8 cellular contexts compared by ENCODE assay signal in the genomic region with DNA sequence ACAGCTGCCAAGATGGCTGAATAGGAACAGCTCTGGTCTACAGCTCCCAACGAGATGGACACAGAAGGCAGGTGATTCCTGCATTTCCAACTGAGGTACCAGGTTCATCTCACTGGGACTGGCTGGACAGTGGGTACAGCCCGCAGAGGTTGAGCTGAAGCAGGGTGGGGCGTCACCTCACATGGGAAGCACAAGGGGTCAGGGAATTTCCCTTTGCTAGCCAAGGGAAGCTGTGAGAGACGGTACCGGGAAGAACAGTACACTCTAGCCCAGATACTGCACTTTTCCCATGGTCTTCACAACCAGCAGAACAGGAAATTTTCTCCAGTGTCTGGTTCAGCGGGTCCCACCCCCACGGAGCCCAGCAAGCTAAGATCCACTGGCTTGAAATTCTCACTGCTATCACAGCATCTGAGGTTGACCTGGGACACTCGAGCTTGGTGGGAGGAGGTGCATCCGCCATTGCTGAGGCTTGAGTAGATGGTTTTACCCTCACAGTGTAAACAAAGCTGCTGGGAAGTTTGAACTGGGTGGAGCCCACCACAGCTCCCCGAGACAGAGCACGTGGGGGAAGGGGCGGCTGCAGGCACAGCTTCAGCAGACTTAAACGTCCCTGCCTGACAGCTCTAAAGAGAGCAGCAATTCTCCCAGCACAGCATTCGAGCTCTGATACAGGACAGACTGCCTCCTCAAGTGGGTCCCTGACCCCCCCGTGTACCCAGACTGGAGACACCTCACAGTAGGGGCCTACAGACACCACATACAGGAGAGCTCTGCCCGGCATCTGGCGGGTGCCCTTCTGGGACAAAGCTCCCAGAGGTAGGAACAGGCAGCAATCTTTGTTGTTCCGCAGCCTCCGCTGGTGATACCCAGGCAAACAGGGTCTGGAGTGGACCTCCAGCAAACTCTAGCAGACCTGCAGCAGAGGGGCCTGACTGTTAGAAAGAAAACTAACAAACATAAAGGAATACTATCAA. TPM values are rescaled to one million over a fixed set of nuclear protein-coding genes. Genes with fewer than 3 reads are reported as not detected.
DNase-seq lines count a peak whose midpoint lies in the region; ATAC-seq and TF ChIP-seq lines count a peak whose summit lies in the region.
"Not testable (repeated sequence)": the region's sequence is repeated elsewhere in the genome, so short reads cannot be mapped to it uniquely, and the experiment has no call there.

No MANE protein-coding gene starts in this region.

- not testable (repeated sequence) for H3K36me3 ChIP-seq in HEK293 (ENCODE audit: control insufficient read depth in 2 of 2, insufficient read depth in 1 of 2, low read length in 2 of 2); lung (ENCODE audit: control insufficient read depth in 2 of 2, insufficient read depth in 2 of 2, low read length in 2 of 2); neural progenitor cell; upper lobe of right lung

- POLR2A ChIA-PET in HEK293 (lab: Yijun Ruan, JAX), result not testable (repeated sequence)

- ATAC-seq in lung (ENCODE audit: insufficient read depth, low FRiP score), result peak; percentile 41
- peak; percentile 35 for ATAC-seq in upper lobe of right lung

- peaks cover 12% of the 10 kb centered on the region for H3K36me3 Mint-ChIP-seq in neural progenitor cell

- H3K4me3 ChIP-seq in HEK293 (ENCODE audit: low read depth, low read length); lung; neural progenitor cell; upper lobe of right lung: not testable (repeated sequence)

- TF ChIP-seq CTCF in HEK293 (tag by site-specific recombination; IDR thresholded peaks at IDR 0.05); lung (IDR thresholded peaks at IDR 0.05; ENCODE audit: control extremely low read depth, extremely low read depth); neural progenitor cell (IDR thresholded peaks at IDR 0.05); upper lobe of right lung (IDR thresholded peaks at IDR 0.05): not testable (repeated sequence)

- not testable (repeated sequence) for H3K27ac ChIP-seq in HEK293 (ENCODE audit: extremely low read depth, low read depth, low read length); lung (ENCODE audit: low read depth in 1 of 2, low read length in 1 of 2); neural progenitor cell; upper lobe of right lung

- intact Hi-C loops in upper lobe of right lung (cut with DNase I), result not testable (repeated sequence)

- H3K4me3 Mint-ChIP-seq in neural progenitor cell, result not testable (repeated sequence)

- not testable (repeated sequence) for H3K27me3 ChIP-seq in lung (ENCODE audit: control insufficient read depth, insufficient read depth); neural progenitor cell; upper lobe of right lung

- H3F3A ChIP-seq in neural progenitor cell (ENCODE audit: low read depth), result not testable (repeated sequence)

- CTCF ChIA-PET in HEK293 (lab: Yijun Ruan, JAX), result interaction anchor here (1.0 kb wide), 1 partner anchor 207 kb away, joined by 3 read pairs; no protein-coding TSS in a partner anchor

- not testable (repeated sequence) for H3K4me1 Mint-ChIP-seq in neural progenitor cell

- not testable (repeated sequence) for H3K4me1 ChIP-seq in HEK293 (ENCODE audit: control insufficient read depth, insufficient read depth, low read length); lung (ENCODE audit: control insufficient read depth in 2 of 2, insufficient read depth in 2 of 2, low read length in 2 of 2); neural progenitor cell
- peaks cover 10% of the 10 kb centered on the region for H3K4me1 ChIP-seq in upper lobe of right lung

- not testable (repeated sequence) for H2AFZ ChIP-seq in neural progenitor cell (replicated peaks)

- H3K79me2 ChIP-seq in neural progenitor cell (ENCODE audit: low read depth), result peaks cover 11% of the 10 kb centered on the region

- not testable (repeated sequence) for H3K27ac Mint-ChIP-seq in neural progenitor cell

- H3K4me2 ChIP-seq in neural progenitor cell, result peak overlapping the region; percentile 27

- not testable (repeated sequence) for H4K20me1 ChIP-seq in neural progenitor cell (ENCODE audit: low read depth)

- H3K9ac ChIP-seq in neural progenitor cell, result not testable (repeated sequence)

- 57 to 81% methylated on average over 19 of the region's 19 CpGs for WGBS in lung, 2 donors

- DNase-seq in CMK (ENCODE audit: low read depth) (peak; percentile 37), OCI-M1 (lab: John Stamatoyannopoulos, UW) (peak; percentile 9), ecto neural progenitor cell (ENCODE audit: low spot score) (peak; percentile 41), iris pigment epithelial cell (ENCODE audit: low read depth) (peak; percentile 26), neural progenitor cell (ENCODE audit: low spot score) (peak; percentile 2), upper lobe of right lung (peak; percentile 52)
- not testable (repeated sequence) for DNase-seq in lung (ENCODE audit: low spot score)

- H3K27me3 Mint-ChIP-seq in neural progenitor cell (ENCODE audit: insufficient read depth, low read depth), result not testable (repeated sequence)

- peaks cover 21% of the 10 kb centered on the region for H3K9me3 Mint-ChIP-seq in neural progenitor cell

- not testable (repeated sequence) for H3K9me3 ChIP-seq in HEK293 (ENCODE audit: control insufficient read depth, insufficient read depth, low read depth, low read length); lung (ENCODE audit: control insufficient read depth in 2 of 2, insufficient read depth in 1 of 2, low read length in 1 of 2); neural progenitor cell (ENCODE audit: low read depth); upper lobe of right lung

TF ChIP-seq in HEK293, 187 proteins besides CTCF, POLR2A, EP300 and RAD21:
- peak; percentile 67 for TF ChIP-seq ZNF157 (tag by site-specific recombination; IDR thresholded peaks at IDR 0.05)

RNA-seq across cellular contexts. Expression of a gene that starts 53.5 kb away (rescaled TPM):
- 100 to 1,000 TPM in 1 of 2 donors, 10 to 100 TPM in 1; 49.4 to 105 TPM for total RNA-seq in lung
- 100 to 1,000 TPM in 1 of 2 donors, 10 to 100 TPM in 1; 40.9 to 101 TPM for polyA plus RNA-seq in lung
- total RNA-seq in neural progenitor cell (ENCODE audit: low replicate concordance), result 78.4 and 124 TPM in 2 replicates
- total RNA-seq in upper lobe of right lung, result 55.2 TPM
